ENCODE assay signal across 9 cellular contexts in the genomic region with DNA sequence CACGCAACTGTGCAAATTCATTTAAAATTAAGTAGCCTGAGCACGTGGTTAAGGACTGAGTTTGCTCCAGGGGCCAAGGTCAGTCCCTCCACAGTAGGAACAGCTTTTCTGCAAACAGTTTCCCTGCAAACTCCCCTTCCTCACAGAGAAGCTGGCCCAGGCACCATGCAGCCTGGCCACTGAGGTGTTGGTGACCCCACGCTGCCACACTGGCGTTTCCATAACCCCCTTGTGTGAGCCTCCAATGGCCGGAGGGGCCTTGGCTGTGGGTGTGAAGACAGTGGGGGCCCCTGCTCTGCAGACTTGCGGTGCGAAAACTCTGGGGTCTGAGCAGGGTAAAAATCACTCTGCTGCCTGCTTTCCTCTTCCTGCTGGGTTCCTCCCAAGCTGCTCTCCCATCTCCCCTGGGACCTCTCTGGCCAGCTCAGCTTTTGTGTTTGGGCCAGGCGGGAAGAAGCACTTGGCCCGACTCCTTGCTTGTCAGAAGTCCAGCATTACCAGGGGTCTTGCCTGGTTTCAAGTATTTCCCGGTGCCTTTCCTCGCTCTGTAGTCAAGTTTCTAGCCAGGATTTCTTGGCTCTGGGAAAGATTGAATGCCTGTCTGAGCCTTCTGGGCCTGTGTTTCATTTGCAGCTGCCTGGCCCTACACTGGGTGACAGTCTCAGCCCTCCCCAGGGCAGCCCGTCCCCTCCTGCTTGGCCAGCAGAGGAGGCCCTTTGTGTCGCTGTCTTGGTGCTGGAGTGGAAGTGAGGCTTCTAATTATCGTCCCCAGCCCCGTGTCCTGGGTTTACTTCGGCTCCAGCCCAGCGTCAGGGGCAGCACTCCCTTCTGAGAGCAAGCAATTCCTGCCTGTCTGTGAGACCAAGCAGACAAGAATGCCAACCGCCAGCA.
A peak's percentile ranks its signal among the peaks of the same experiment; 100 is the strongest.
DNase-seq lines count a peak whose midpoint lies in the region; ATAC-seq and TF ChIP-seq lines count a peak whose summit lies in the region.
"Had no signal": no experiment of that assay in that cellular context is flagged by ENCODE, and none has a peak within 500 bp of the region (broad histone marks: within the 10 kb centered on the region; RNA-seq: fewer than 3 reads in every experiment).

No MANE protein-coding gene starts in this region.

- no peaks in the 10 kb centered on the region for H3K27me3 ChIP-seq in WERI-Rb-1 (ENCODE audit: insufficient read depth, low read depth, severe bottlenecking)

- peak; percentile 45 for DNase-seq in EH (ENCODE audit: low read depth)
- DNase-seq in WERI-Rb-1 = peak; percentile 36
- DNase-seq in left cardiac atrium = peak; percentile 60
- peak; percentile 82 for DNase-seq in putamen (ENCODE audit: low spot score)
- DNase-seq in GM19240 (ENCODE audit: insufficient read length, low spot score) = no peak
- no peak for DNase-seq in NCI-H345 (lab: John Stamatoyannopoulos, UW)
- DNase-seq: activated CD4-positive, alpha-beta T cell treated with anti-CD3 and anti-CD28 coated beads for 1 hour had no signal

- peak; percentile 43 for TF ChIP-seq CTCF in WERI-Rb-1 (IDR thresholded peaks at IDR 0.05; ENCODE audit: low read depth, low read length)

- H3K27ac ChIP-seq in WERI-Rb-1 = no peak overlapping the region

- intact Hi-C loops in left cardiac atrium (cut with DNase I) = loop anchor here in 1 of 2 donors (5.0 kb wide), 1 partner anchor 86 kb away; no protein-coding TSS in a partner anchor

- peak; percentile 15 to 45 for ATAC-seq in left cardiac atrium
- ATAC-seq in GM21619 (IDR thresholded peaks at IDR 0.05; ENCODE audit: unreplicated experiment) = no peak
- no peak for ATAC-seq in GM19455 (IDR thresholded peaks at IDR 0.05; ENCODE audit: unreplicated experiment)

- peaks cover 5% of the 10 kb centered on the region for H3K9me3 ChIP-seq in WERI-Rb-1 (ENCODE audit: severe bottlenecking)

- H3K36me3 ChIP-seq in WERI-Rb-1 = no peaks in the 10 kb centered on the region

- no peak overlapping the region for H3K4me3 ChIP-seq in WERI-Rb-1 (ENCODE audit: low read depth, low read length)

Comparison
In these comparisons a context has a peak if more than half of its experiments do, and no peak if none do; other contexts are left out.
1. DNase-seq: peak in EH (single experiment), WERI-Rb-1 (single experiment), left cardiac atrium (single experiment) and putamen (single experiment); none in GM19240 (single experiment) and NCI-H345 (single experiment).
2. ATAC-seq: peak in left cardiac atrium (2 of 2); none in GM21619 (single experiment) and GM19455 (single experiment).